ENCODE assay signal across 9 cellular contexts in genomic region chr7:77175274-77175673, GRCh38. TPM values are rescaled to one million over a fixed set of nuclear protein-coding genes. Genes with fewer than 3 reads are reported as not detected.
A peak's percentile ranks its signal among the peaks of the same experiment; 100 is the strongest.
DNase-seq lines count a peak whose midpoint lies in the region; ATAC-seq, FAIRE-seq and TF ChIP-seq lines count a peak whose summit lies in the region.
"Not testable (repeated sequence)": the region's sequence is repeated elsewhere in the genome, so short reads cannot be mapped to it uniquely, and the experiment has no call there.
"Had no signal": no experiment of that assay in that cellular context is flagged by ENCODE, and none has a peak within 500 bp of the region (broad histone marks: within the 10 kb centered on the region; RNA-seq: fewer than 3 reads in every experiment).

No MANE protein-coding gene starts in this region.

- ATAC-seq in GM19025 (IDR thresholded peaks at IDR 0.05; ENCODE audit: low read depth, unreplicated experiment) (peak; percentile 80), GM19467 (IDR thresholded peaks at IDR 0.05; ENCODE audit: unreplicated experiment) (peak; percentile 75), GM21786 (IDR thresholded peaks at IDR 0.05; ENCODE audit: unreplicated experiment) (peak; percentile 85), HG02970 (IDR thresholded peaks at IDR 0.05; ENCODE audit: low FRiP score, unreplicated experiment) (peak; percentile 64), HG03432 (IDR thresholded peaks at IDR 0.05; ENCODE audit: unreplicated experiment) (peak; percentile 82)

- not testable (repeated sequence) for TF ChIP-seq CTCF in ascending aorta (IDR thresholded peaks at IDR 0.05)

- not testable (repeated sequence) for DNase-seq in GM18507 (ENCODE audit: extremely low spot score, insufficient read length, low read depth); ascending aorta (ENCODE audit: low spot score in 2 of 2)

- not testable (repeated sequence) for H3K4me1 ChIP-seq in ascending aorta

- H3K27ac ChIP-seq in ascending aorta: peak overlapping the region; percentile 81 to 91

- H3K36me3 ChIP-seq in ascending aorta: not testable (repeated sequence)

- not testable (repeated sequence) for H3K27me3 ChIP-seq in ascending aorta

- intact Hi-C loops in ascending aorta (cut with DNase I): not testable (repeated sequence)

- H3K9me3 ChIP-seq in ascending aorta: not testable (repeated sequence)

- peak; percentile 85 for FAIRE-seq in GM18507 (lab: Jason Lieb, UNC)

- not testable (repeated sequence) for H3K4me3 ChIP-seq in ascending aorta

RNA-seq across cellular contexts. Expression of gene FGL2, which starts 24.3 kb away (rescaled TPM):
- 77.9 TPM for total RNA-seq in ascending aorta
- total RNA-seq: HT1080, PC-3 had no signal

RNA-seq across cellular contexts. Expression of gene CCDC146, which starts 52.9 kb away (rescaled TPM):
- total RNA-seq in ascending aorta: 9.2 TPM
